1 cellular context compared by ENCODE assay signal in genomic region chr22:30310881-30311771, GRCh38.
TF ChIP-seq lines count a peak whose summit lies in the region.

No MANE protein-coding gene starts in this region.

TF ChIP-seq in H1, 55 proteins besides CTCF, POLR2A, EP300 and RAD21:
- TF ChIP-seq POLR2AphosphoS5 (IDR thresholded peaks at IDR 0.05; ENCODE audit: low read depth, low read length): no peak
- no peak for TF ChIP-seq CREB1 (IDR thresholded peaks at IDR 0.05)
- TF ChIP-seq JUN (IDR thresholded peaks at IDR 0.05; ENCODE audit: low read depth, low read length): no peak
- TF ChIP-seq, protein P1, sequence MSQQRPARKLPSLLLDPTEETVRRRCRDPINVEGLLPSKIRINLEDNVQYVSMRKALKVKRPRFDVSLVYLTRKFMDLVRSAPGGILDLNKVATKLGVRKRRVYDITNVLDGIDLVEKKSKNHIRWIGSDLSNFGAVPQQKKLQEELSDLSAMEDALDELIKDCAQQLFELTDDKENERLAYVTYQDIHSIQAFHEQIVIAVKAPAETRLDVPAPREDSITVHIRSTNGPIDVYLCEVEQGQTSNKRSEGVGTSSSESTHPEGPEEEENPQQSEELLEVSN (IDR thresholded peaks at IDR 0.05): no peak
- no peak for TF ChIP-seq BCL11A (IDR thresholded peaks at IDR 0.05; ENCODE audit: low read depth in 2 of 2, low read length in 2 of 2)
- TF ChIP-seq RXRA (IDR thresholded peaks at IDR 0.05; ENCODE audit: insufficient read depth, low read depth, low read length): no peak
- TF ChIP-seq SAP30 (IDR thresholded peaks at IDR 0.05; ENCODE audit: insufficient read depth, insufficient replicate concordance, low read length): no peak
- no peak for TF ChIP-seq GTF2F1 (IDR thresholded peaks at IDR 0.05; ENCODE audit: borderline replicate concordance, low read depth, low read length)
- TF ChIP-seq NANOG (IDR thresholded peaks at IDR 0.05; ENCODE audit: insufficient read depth, low read depth, low read length, poor library complexity, severe bottlenecking): no peak
- TF ChIP-seq SP1 (IDR thresholded peaks at IDR 0.05; ENCODE audit: low read depth, low read length): no peak
- TF ChIP-seq CBX5 (IDR thresholded peaks at IDR 0.05; ENCODE audit: low read depth, low read length): no peak
- TF ChIP-seq SP2 (IDR thresholded peaks at IDR 0.05; ENCODE audit: low read length): no peak
- TF ChIP-seq YY1 (IDR thresholded peaks at IDR 0.05; ENCODE audit: low read depth, low read length): no peak
